In genomic region chr22:31953251-31953650, GRCh38 we compare ENCODE assay signal across 1 cellular context.
TF ChIP-seq lines count a peak whose summit lies in the region.

No MANE protein-coding gene starts in this region.

TF ChIP-seq in WTC11, 78 proteins besides CTCF, POLR2A, EP300 and RAD21 (continued from another document):
- TF ChIP-seq AR (CRISPR knock-in tag; IDR thresholded peaks at IDR 0.05): no peak
- TF ChIP-seq ATF6 (CRISPR knock-in tag; IDR thresholded peaks at IDR 0.05): no peak
- TF ChIP-seq USF2 (CRISPR knock-in tag; IDR thresholded peaks at IDR 0.05): no peak
- no peak for TF ChIP-seq EMX1 (CRISPR knock-in tag; IDR thresholded peaks at IDR 0.05)
TF ChIP-seq in WTC11: peak in this region for 0.
